Comparison of ENCODE assay signal across 10 cellular contexts in the genomic region with DNA sequence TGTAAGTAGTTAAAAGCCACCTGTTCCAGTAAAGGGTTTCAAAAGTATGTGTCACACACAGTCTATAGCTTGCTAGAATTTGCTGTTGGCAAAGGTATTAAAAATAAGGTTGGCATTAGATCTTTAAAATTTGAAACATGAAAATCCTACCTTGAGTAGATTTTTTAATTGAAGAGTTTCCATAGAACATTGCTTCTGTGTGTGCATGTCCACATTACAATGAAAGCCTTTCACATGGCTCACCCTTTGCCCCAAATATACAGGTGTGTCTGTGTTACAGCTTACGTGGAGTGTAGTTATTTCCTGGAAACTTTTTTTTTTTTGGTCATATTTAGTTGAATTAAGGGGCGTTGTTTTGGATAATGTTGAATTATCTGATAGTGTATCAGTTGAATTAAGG. TPM values are rescaled to one million over a fixed set of nuclear protein-coding genes. Genes with fewer than 3 reads are reported as not detected.
DNase-seq lines count a peak whose midpoint lies in the region; ATAC-seq, FAIRE-seq and TF ChIP-seq lines count a peak whose summit lies in the region.
"Had no signal": no experiment of that assay in that cellular context is flagged by ENCODE, and none has a peak within 500 bp of the region (broad histone marks: within the 10 kb centered on the region; RNA-seq: fewer than 3 reads in every experiment).

No MANE protein-coding gene starts in this region.

- peaks cover 27% of the 10 kb centered on the region for H3K4me1 Mint-ChIP-seq in stimulated activated naive CD8-positive, alpha-beta T cell treated with anti-CD3 and anti-CD28 coated beads, Interleukin-15, Interleukin-2, amounts not matched to agents 100 ng/mL and 50 ng/mL, for 24 hours (ENCODE audit: low read depth)
- H3K4me1 Mint-ChIP-seq in effector memory CD8-positive, alpha-beta T cell (ENCODE audit: low read depth in 2 of 2) = peaks cover 13 to 30% of the 10 kb centered on the region in 2 donors

- no peak for ATAC-seq in stimulated activated naive CD8-positive, alpha-beta T cell treated with anti-CD3 and anti-CD28 coated beads, Interleukin-15, Interleukin-2, amounts not matched to agents 100 U/mL and 50 U/mL, for 24 hours
- ATAC-seq in GM12878 = no peak
- no peak for ATAC-seq in lung (ENCODE audit: insufficient read depth, low FRiP score)
- ATAC-seq in effector memory CD8-positive, alpha-beta T cell (replicated peaks) = no peak

- H3K27me3 Mint-ChIP-seq in stimulated activated naive CD8-positive, alpha-beta T cell treated with anti-CD3 and anti-CD28 coated beads, Interleukin-15, Interleukin-2, amounts not matched to agents 100 ng/mL and 50 ng/mL, for 24 hours = peaks cover 35% of the 10 kb centered on the region
- no peaks in the 10 kb centered on the region for H3K27me3 Mint-ChIP-seq in effector memory CD8-positive, alpha-beta T cell

- H3K9ac ChIP-seq in GM12878 (ENCODE audit: control insufficient read depth, insufficient read depth, low read length) = no peak overlapping the region

- H3K27ac ChIP-seq in GM12878 (ENCODE audit: control insufficient read depth, insufficient read depth) = no peak overlapping the region
- H3K27ac ChIP-seq in lung (ENCODE audit: low read depth in 1 of 2, low read length in 1 of 2) = peak overlapping the region in 1 of 2 donors; percentile 33
- H3K27ac ChIP-seq in urinary bladder (ENCODE audit: low read depth) = no peak overlapping the region

- H3K79me2 ChIP-seq in GM12878 (ENCODE audit: control insufficient read depth, insufficient read depth, low read length) = peaks cover 17% of the 10 kb centered on the region

- no peak for TF ChIP-seq POLR2A in GM12878 (IDR thresholded peaks at IDR 0.05; ENCODE audit: low read depth, low read length)

- H3K27me3 ChIP-seq in GM12878 (replicated peaks in 1 of 2; ENCODE audit: control insufficient read depth in 2 of 2, insufficient read depth in 2 of 2, low read length in 1 of 2) (no peaks in the 10 kb centered on the region), lung (ENCODE audit: control insufficient read depth, insufficient read depth) (no peaks in the 10 kb centered on the region)

- BruUV-seq in GM12878 (replicated peaks; lab: Mats Ljungman, UMichigan) = no TSS peak

- POLR2A ChIA-PET in GM12878 (lab: Charles Lee) = interaction anchor here (0.5 kb wide), 1 partner anchor 8 kb away, joined by 3 read pairs; no protein-coding TSS in a partner anchor

- in situ Hi-C loops in GM12878 (cut with MboI) = no loop called here

- no peak for TF ChIP-seq EP300 in GM12878 (IDR thresholded peaks at IDR 0.05; ENCODE audit: borderline replicate concordance in 1 of 2, control insufficient read depth in 1 of 2, low read depth in 2 of 2, low read length in 2 of 2)

- no peaks in the 10 kb centered on the region for H3K9me3 Mint-ChIP-seq in stimulated activated naive CD8-positive, alpha-beta T cell treated with anti-CD3 and anti-CD28 coated beads, Interleukin-15, Interleukin-2, amounts not matched to agents 100 ng/mL and 50 ng/mL, for 24 hours
- no peaks in the 10 kb centered on the region for H3K9me3 Mint-ChIP-seq in effector memory CD8-positive, alpha-beta T cell
- H3K9me3 Mint-ChIP-seq: naive B cell had no signal

- FAIRE-seq in GM12878 (lab: Jason Lieb, UNC) = no peak

- intact Hi-C loops in GM12878 (cut with micrococcal nuclease; ENCODE audit: unreplicated experiment) = loop anchor here (5.0 kb wide), 1 partner anchor 625 kb away; a partner anchor contains a TSS

- H2AFZ ChIP-seq in GM12878 (ENCODE audit: control insufficient read depth, low read depth, low read length) = no peak overlapping the region

- H3K36me3 Mint-ChIP-seq in stimulated activated naive CD8-positive, alpha-beta T cell treated with anti-CD3 and anti-CD28 coated beads, Interleukin-15, Interleukin-2, amounts not matched to agents 100 ng/mL and 50 ng/mL, for 24 hours (ENCODE audit: low read depth) = no peaks in the 10 kb centered on the region
- H3K36me3 Mint-ChIP-seq in effector memory CD8-positive, alpha-beta T cell (ENCODE audit: insufficient read depth) = no peaks in the 10 kb centered on the region
- H3K36me3 Mint-ChIP-seq: naive B cell had no signal

- H3K4me2 ChIP-seq in GM12878 (ENCODE audit: control insufficient read depth, insufficient read depth) = peak overlapping the region; percentile 75

- RAD21 ChIA-PET in GM12878 (lab: Charles Lee; ENCODE audit: unreplicated experiment) = no interaction called here

- DNase-seq in stimulated activated naive CD8-positive, alpha-beta T cell treated with anti-CD3 and anti-CD28 coated beads, Interleukin-15, Interleukin-2, amounts not matched to agents 100 U/mL and 50 U/mL, for 24 hours = no peak
- DNase-seq in GM12878 (ENCODE audit: low read depth, low spot score) (no peak), lung (ENCODE audit: low spot score) (no peak), inferior parietal cortex (ENCODE audit: extremely low spot score) (no peak)
- no peak for DNase-seq in effector memory CD8-positive, alpha-beta T cell
- DNase-seq in activated CD4-positive, alpha-beta T cell treated with anti-CD3 and anti-CD28 coated beads, Interleukin-2, amount 50 U/mL, for 48 hours = no peak
- DNase-seq: foreskin melanocyte, naive B cell had no signal

- TF ChIP-seq CTCF in GM12878 (IDR thresholded peaks at IDR 0.05 in 2 of 3, conservative IDR thresholded peaks at IDR 0.05 in 1 of 3; ENCODE audit: control insufficient read depth in 2 of 3, extremely low read depth in 1 of 3, insufficient read depth in 1 of 3, low read depth in 3 of 3, low read length in 3 of 3) (no peak), lung (IDR thresholded peaks at IDR 0.05; ENCODE audit: control extremely low read depth, extremely low read depth) (no peak)

- H4K20me1 ChIP-seq in GM12878 (ENCODE audit: control insufficient read depth, insufficient read depth) = no peaks in the 10 kb centered on the region

- no peak overlapping the region for H3K27ac Mint-ChIP-seq in stimulated activated naive CD8-positive, alpha-beta T cell treated with anti-CD3 and anti-CD28 coated beads, Interleukin-15, Interleukin-2, amounts not matched to agents 100 ng/mL and 50 ng/mL, for 24 hours
- H3K27ac Mint-ChIP-seq in effector memory CD8-positive, alpha-beta T cell = no peak overlapping the region
- H3K27ac Mint-ChIP-seq: naive B cell had no signal

- TF ChIP-seq RAD21 in GM12878 (IDR thresholded peaks at IDR 0.05; ENCODE audit: insufficient read depth, low read depth, low read length) = no peak

- H3K4me3 ChIP-seq in GM12878 = peak overlapping the region; percentile 88; the same call in 1 of the 2 replicates
- H3K4me3 ChIP-seq in lung = peak overlapping the region; percentile 98
- peak overlapping the region; percentile 12 for H3K4me3 ChIP-seq in urinary bladder (ENCODE audit: low read depth, low read length)

- peak overlapping the region; percentile 87 for H3K4me3 Mint-ChIP-seq in stimulated activated naive CD8-positive, alpha-beta T cell treated with anti-CD3 and anti-CD28 coated beads, Interleukin-15, Interleukin-2, amounts not matched to agents 100 ng/mL and 50 ng/mL, for 24 hours
- peak overlapping the region in 1 of 2 donors; percentile 89 for H3K4me3 Mint-ChIP-seq in effector memory CD8-positive, alpha-beta T cell

- CTCF ChIA-PET in GM12878 (lab: Yijun Ruan, JAX) = interaction anchor here (1.1 to 4.3 kb wide), 2 partner anchors 24 to 271 kb away, joined by 4 to 27 read pairs; no protein-coding TSS in a partner anchor

- SMC1A ChIA-PET in GM12878 (lab: Charles Lee; ENCODE audit: uncharacterized antibody, unreplicated experiment) = interaction anchor here (1.2 to 1.5 kb wide), 3 partner anchors 8 to 79 kb away, joined by 3 to 4 read pairs (median 4); no protein-coding TSS in a partner anchor

- H3K36me3 ChIP-seq in GM12878 (ENCODE audit: control insufficient read depth in 2 of 2, insufficient read depth in 2 of 2, low read length in 1 of 2) (no peaks in the 10 kb centered on the region), lung (ENCODE audit: control insufficient read depth in 2 of 2, insufficient read depth in 2 of 2, low read length in 2 of 2) (no peaks in the 10 kb centered on the region), urinary bladder (ENCODE audit: insufficient read depth) (no peaks in the 10 kb centered on the region)

- H3K9me3 ChIP-seq in GM12878 (replicated peaks; ENCODE audit: control insufficient read depth, insufficient read depth, low read length) (no peaks in the 10 kb centered on the region), lung (ENCODE audit: control insufficient read depth in 2 of 2, insufficient read depth in 1 of 2, low read length in 1 of 2) (no peaks in the 10 kb centered on the region)

- H3K4me1 ChIP-seq in GM12878 (ENCODE audit: control insufficient read depth, insufficient read depth, low read length) (peaks cover 3% of the 10 kb centered on the region; the same call in 1 of the 2 replicates), lung (ENCODE audit: control insufficient read depth in 2 of 2, insufficient read depth in 2 of 2, low read length in 2 of 2) (peaks cover 7% of the 10 kb centered on the region in 2 donors), urinary bladder (ENCODE audit: insufficient read depth) (no peaks in the 10 kb centered on the region)

- WGBS in GM12878 (ENCODE audit: insufficient coverage, insufficient replicate concordance, low lambda C conversion rate, missing lambda C conversion rate) = 100% methylated on average over 2 of the region's 2 CpGs
- WGBS in lung, 2 donors = 53 to 79% methylated on average over 2 of the region's 2 CpGs
- WGBS in urinary bladder = 75% methylated on average over 2 of the region's 2 CpGs

TF ChIP-seq in GM12878, 131 proteins besides CTCF, POLR2A, EP300 and RAD21 (continues in another document):
- TF ChIP-seq ETV6 (conservative IDR thresholded peaks at IDR 0.05 in 1 of 2, IDR thresholded peaks at IDR 0.05 in 1 of 2; ENCODE audit: borderline replicate concordance in 1 of 2, low read depth in 1 of 2) = no peak

RNA-seq across cellular contexts. Expression of a gene that starts 2.2 kb away (rescaled TPM):
- total RNA-seq in GM12878 (2013; cell fraction: nucleolus; rRNA removed) = 3.4 and 3.5 TPM in 2 replicates
- total RNA-seq in GM12878 (2014; rRNA removed) (3.3 TPM in 2 replicates), GM12878 (2014; rRNA removed; fragmentation: Illumina TruSeq; extraction: Trizol) (4.8 and 4.9 TPM in 2 replicates), GM12878 (2021) (11.0 and 12.2 TPM in 2 replicates), lung (10 to 100 TPM; 20.4 to 23.7 TPM), urinary bladder (14.3 TPM)
- polyA plus RNA-seq in GM12878 (2011; ENCODE audit: low read depth) = 1.5 TPM
- polyA plus RNA-seq in GM12878 (2011; rRNA removed) (10.9 and 11.4 TPM in 2 replicates), GM12878 (2014; fragmentation: Illumina TruSeq; extraction: Trizol) (11.3 and 12.0 TPM in 2 replicates), GM12878 (2014; fragmentation: Nextera tagmentation; extraction: Ambion mirVana) (1 to 10 TPM; 4.9 to 6.2 TPM), GM12878 (2014; rRNA removed) (6.8 and 6.9 TPM in 2 replicates), GM12878 (2016; fragmentation: Nextera tagmentation; extraction: Ambion mirVana) (1 to 10 TPM in 1 of 2 experiments, under 1 TPM in 1; 0.92 to 1.3 TPM), lung (10 to 100 TPM; 15.2 to 23.6 TPM), urinary bladder (9.0 TPM)
- polyA plus RNA-seq in GM12878 (2011; cell fraction: cytosol; rRNA removed) = 9.8 and 10.5 TPM in 2 replicates
- polyA plus RNA-seq in GM12878 (2011; cell fraction: nucleus; rRNA removed) = 5.4 and 5.7 TPM in 2 replicates
- polyA plus RNA-seq in GM12878 (2012) = 2.4 and 3.9 TPM in 2 replicates
- polyA minus RNA-seq in GM12878 (2011; rRNA and poly(A)+ RNA removed) = 15.7 and 18.6 TPM in 2 replicates
- 7.9 and 11.4 TPM in 2 replicates for polyA minus RNA-seq in GM12878 (2011; cell fraction: cytosol; rRNA and poly(A)+ RNA removed)
- polyA minus RNA-seq in GM12878 (2011; cell fraction: nucleus; rRNA and poly(A)+ RNA removed) = 5.4 and 9.7 TPM in 2 replicates

Comparison
In these comparisons a context has a peak if more than half of its experiments do, and no peak if none do; other contexts are left out.
1. H3K4me3 ChIP-seq: peak in every context shown above with its lines; median percentile 98 in lung; 88 in GM12878; 12 in urinary bladder.